13 cellular contexts compared by ENCODE assay signal in genomic region chr16:14549789-14550153, GRCh38.
DNase-seq lines count a peak whose midpoint lies in the region; ATAC-seq and TF ChIP-seq lines count a peak whose summit lies in the region.
"Had no signal": no experiment of that assay in that cellular context is flagged by ENCODE, and none has a peak within 500 bp of the region (broad histone marks: within the 10 kb centered on the region; RNA-seq: fewer than 3 reads in every experiment).

No MANE protein-coding gene starts in this region.

- no peak overlapping the region for H3K4me3 ChIP-seq in CD4-positive, CD25-positive, alpha-beta regulatory T cell (ENCODE audit: low read depth, low read length)
- H3K4me3 ChIP-seq: dorsolateral prefrontal cortex had no signal

- no peaks in the 10 kb centered on the region for H3K27me3 Mint-ChIP-seq in CD4-positive, CD25-positive, alpha-beta regulatory T cell
- H3K27me3 Mint-ChIP-seq: activated CD8-positive, alpha-beta memory T cell treated with anti-CD3 and anti-CD28 coated beads, Interleukin-2, amount 10 ng/mL, durations not matched to agents 7 days and 5 days; activated naive CD8-positive, alpha-beta T cell treated with anti-CD3 and anti-CD28 coated beads for 36 hours had no signal

- DNase-seq in CD4-positive, CD25-positive, alpha-beta regulatory T cell: no peak
- DNase-seq in NCI-H1105 (lab: John Stamatoyannopoulos, UW): peak; percentile 52
- peak; percentile 66 for DNase-seq in left kidney (ENCODE audit: low read depth, low spot score)
- no peak for DNase-seq in NCI-H524 (lab: John Stamatoyannopoulos, UW)
- DNase-seq in stimulated activated effector memory CD8-positive, alpha-beta T cell treated with anti-CD3 and anti-CD28 coated beads, Interleukin-12 subunit alpha, Interleukin-12 subunit beta, amount 100 ng/mL, for 72 hours (ENCODE audit: low spot score in 2 of 2): no peak
- no peak for DNase-seq in occipital lobe (lab: John Stamatoyannopoulos, UW)
- no peak for DNase-seq in GM03348 (ENCODE audit: low spot score)
- DNase-seq: activated CD8-positive, alpha-beta memory T cell treated with anti-CD3 and anti-CD28 coated beads, Interleukin-2, amount 10 ng/mL, durations not matched to agents 7 days and 5 days; activated naive CD8-positive, alpha-beta T cell treated with anti-CD3 and anti-CD28 coated beads for 36 hours; dorsolateral prefrontal cortex; foreskin fibroblast; NCI-H187 had no signal

- no peak for ATAC-seq in CD4-positive, CD25-positive, alpha-beta regulatory T cell (ENCODE audit: low read depth in 2 of 2)
- ATAC-seq in stimulated activated effector memory CD8-positive, alpha-beta T cell treated with anti-CD3 and anti-CD28 coated beads, Interleukin-12 subunit alpha, Interleukin-12 subunit beta, amount 100 ng/mL, for 72 hours: no peak
- ATAC-seq: activated CD8-positive, alpha-beta memory T cell treated with anti-CD3 and anti-CD28 coated beads, Interleukin-2, amount 10 ng/mL, durations not matched to agents 7 days and 5 days had no signal

- no peak overlapping the region for H3K4me3 Mint-ChIP-seq in CD4-positive, CD25-positive, alpha-beta regulatory T cell
- no peak overlapping the region for H3K4me3 Mint-ChIP-seq in stimulated activated effector memory CD8-positive, alpha-beta T cell treated with anti-CD3 and anti-CD28 coated beads, Interleukin-12 subunit alpha, Interleukin-12 subunit beta, amount 100 ng/mL, for 72 hours
- H3K4me3 Mint-ChIP-seq: activated CD8-positive, alpha-beta memory T cell treated with anti-CD3 and anti-CD28 coated beads, Interleukin-2, amount 10 ng/mL, durations not matched to agents 7 days and 5 days; activated naive CD8-positive, alpha-beta T cell treated with anti-CD3 and anti-CD28 coated beads for 36 hours had no signal

- H3K36me3 Mint-ChIP-seq in CD4-positive, CD25-positive, alpha-beta regulatory T cell: peaks cover 46% of the 10 kb centered on the region
- peaks cover 88% of the 10 kb centered on the region for H3K36me3 Mint-ChIP-seq in stimulated activated effector memory CD8-positive, alpha-beta T cell treated with anti-CD3 and anti-CD28 coated beads, Interleukin-12 subunit alpha, Interleukin-12 subunit beta, amount 100 ng/mL, for 72 hours

- peaks cover 0 to 12% (median 6%) of the 10 kb centered on the region in 4 donors for H3K4me1 Mint-ChIP-seq in CD4-positive, CD25-positive, alpha-beta regulatory T cell
- no peaks in the 10 kb centered on the region for H3K4me1 Mint-ChIP-seq in stimulated activated effector memory CD8-positive, alpha-beta T cell treated with anti-CD3 and anti-CD28 coated beads, Interleukin-12 subunit alpha, Interleukin-12 subunit beta, amount 100 ng/mL, for 72 hours
- H3K4me1 Mint-ChIP-seq: activated CD8-positive, alpha-beta memory T cell treated with anti-CD3 and anti-CD28 coated beads, Interleukin-2, amount 10 ng/mL, durations not matched to agents 7 days and 5 days had no signal

- H3K9me3 ChIP-seq in CD4-positive, CD25-positive, alpha-beta regulatory T cell (ENCODE audit: control insufficient read depth in 2 of 2, low read length in 2 of 2): no peaks in the 10 kb centered on the region

- no peaks in the 10 kb centered on the region for H3K9me3 Mint-ChIP-seq in CD4-positive, CD25-positive, alpha-beta regulatory T cell
- no peaks in the 10 kb centered on the region for H3K9me3 Mint-ChIP-seq in stimulated activated effector memory CD8-positive, alpha-beta T cell treated with anti-CD3 and anti-CD28 coated beads, Interleukin-12 subunit alpha, Interleukin-12 subunit beta, amount 100 ng/mL, for 72 hours
- H3K9me3 Mint-ChIP-seq: activated naive CD8-positive, alpha-beta T cell treated with anti-CD3 and anti-CD28 coated beads for 36 hours had no signal

- H3K36me3 ChIP-seq in CD4-positive, CD25-positive, alpha-beta regulatory T cell (ENCODE audit: control insufficient read depth, insufficient read depth, low read length): peaks cover 62% of the 10 kb centered on the region

- no peak overlapping the region for H3K27ac ChIP-seq in CD4-positive, CD25-positive, alpha-beta regulatory T cell (ENCODE audit: insufficient read depth, low read length, poor library complexity, severe bottlenecking)
- H3K27ac ChIP-seq in VCaP: peak overlapping the region; percentile 67
- H3K27ac ChIP-seq: dorsolateral prefrontal cortex had no signal

- no peaks in the 10 kb centered on the region for H3K27me3 ChIP-seq in CD4-positive, CD25-positive, alpha-beta regulatory T cell (ENCODE audit: control insufficient read depth, insufficient read depth, low read length)
- H3K27me3 ChIP-seq: dorsolateral prefrontal cortex had no signal

- TF ChIP-seq CTCF in VCaP (conservative IDR thresholded peaks at IDR 0.05): no peak

- no peaks in the 10 kb centered on the region for H3K4me1 ChIP-seq in CD4-positive, CD25-positive, alpha-beta regulatory T cell (ENCODE audit: control insufficient read depth, insufficient read depth, low read length, poor library complexity, severe bottlenecking)

- peak overlapping the region in 2 of 3 donors; percentile 5 to 76 for H3K27ac Mint-ChIP-seq in CD4-positive, CD25-positive, alpha-beta regulatory T cell
- H3K27ac Mint-ChIP-seq in stimulated activated effector memory CD8-positive, alpha-beta T cell treated with anti-CD3 and anti-CD28 coated beads, Interleukin-12 subunit alpha, Interleukin-12 subunit beta, amount 100 ng/mL, for 72 hours: no peak overlapping the region
- H3K27ac Mint-ChIP-seq: activated CD8-positive, alpha-beta memory T cell treated with anti-CD3 and anti-CD28 coated beads, Interleukin-2, amount 10 ng/mL, durations not matched to agents 7 days and 5 days; activated naive CD8-positive, alpha-beta T cell treated with anti-CD3 and anti-CD28 coated beads for 36 hours had no signal

Comparison
In these comparisons a context has a peak if more than half of its experiments do, and no peak if none do; other contexts are left out.
1. DNase-seq: peak in NCI-H1105 (single experiment) and left kidney (single experiment); none in CD4-positive, CD25-positive, alpha-beta regulatory T cell (0 of 3), NCI-H524 (0 of 2), stimulated activated effector memory CD8-positive, alpha-beta T cell treated with anti-CD3 and anti-CD28 coated beads, Interleukin-12 subunit alpha, Interleukin-12 subunit beta, amount 100 ng/mL, for 72 hours (0 of 2), occipital lobe (single experiment) and GM03348 (single experiment).